ENCODE assay signal across 18 cellular contexts in the genomic region with DNA sequence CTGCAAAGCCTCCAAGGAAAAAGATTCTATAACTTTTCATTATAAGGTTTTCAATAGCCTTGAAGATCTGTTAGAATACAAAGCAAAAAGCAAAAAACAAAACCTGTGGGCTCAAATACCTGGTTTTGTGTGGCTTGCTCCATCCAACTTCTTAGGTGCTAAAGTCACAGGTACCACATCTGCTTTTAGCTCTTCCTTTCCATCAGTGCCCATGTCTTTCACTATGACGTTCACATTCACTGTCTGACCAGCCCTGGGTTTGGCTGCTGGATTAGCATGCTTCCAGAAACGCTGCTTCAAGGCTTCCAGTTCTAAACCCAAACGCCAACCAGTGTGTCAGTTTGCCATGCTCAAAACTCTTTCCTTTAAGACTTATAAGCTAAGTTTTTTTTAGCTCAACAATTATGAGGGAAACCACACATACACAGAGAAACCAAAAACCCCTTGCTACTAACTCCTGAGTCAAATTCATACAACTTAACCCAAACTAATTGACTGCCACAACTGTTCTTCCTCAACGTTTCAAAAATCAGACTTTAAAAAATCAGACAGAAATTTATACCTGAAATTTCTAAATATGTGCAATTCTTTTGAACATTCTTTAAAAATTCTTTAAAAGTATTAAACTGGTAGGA. TPM values are rescaled to one million over a fixed set of nuclear protein-coding genes. Genes with fewer than 3 reads are reported as not detected.
DNase-seq lines count a peak whose midpoint lies in the region; ATAC-seq and TF ChIP-seq lines count a peak whose summit lies in the region.
"Had no signal": no experiment of that assay in that cellular context is flagged by ENCODE, and none has a peak within 500 bp of the region (broad histone marks: within the 10 kb centered on the region; RNA-seq: fewer than 3 reads in every experiment).

No MANE protein-coding gene starts in this region.

- WGBS in endodermal cell (ENCODE audit: insufficient coverage in 1 of 2, insufficient read length in 1 of 2), 2 experiments, result 93 to 100% methylated on average over 3 to 4 of the region's 4 CpGs

- H3K27me3 ChIP-seq in OCI-LY3 (ENCODE audit: low read depth, low read length) (no peaks in the 10 kb centered on the region), endodermal cell (ENCODE audit: control insufficient read depth, insufficient read depth, low read length, poor library complexity, severe bottlenecking) (no peaks in the 10 kb centered on the region)
- H3K27me3 ChIP-seq: BLaER1 treated with 17β-estradiol and CSF1 and Interleukin-3, amounts not matched to agents 10 nM and 100 nM had no signal

- no peak overlapping the region for H2AFZ ChIP-seq in OCI-LY3 (ENCODE audit: low read depth, low read length)

- peaks cover 42% of the 10 kb centered on the region for H3K36me3 Mint-ChIP-seq in activated CD8-positive, alpha-beta memory T cell treated with anti-CD3 and anti-CD28 coated beads, Interleukin-2, amount 10 ng/mL, durations not matched to agents 7 days and 5 days
- H3K36me3 Mint-ChIP-seq in endodermal cell (ENCODE audit: low read depth), result peaks cover 34% of the 10 kb centered on the region
- H3K36me3 Mint-ChIP-seq in activated T-helper 2 cell treated with anti-CD3 and anti-CD28 coated beads, Interferon-gamma antibody, Interleukin-2, Interleukin-4, amounts not matched to agents 10 μg/mL and 5 μg/mL and 100 μg/mL, durations not matched to agents 14 hours and 24 hours and 36 hours (ENCODE audit: low read depth), result peaks cover 51% of the 10 kb centered on the region

- peak overlapping the region; percentile 8; the same call in 1 of the 2 replicates for H3K4me2 ChIP-seq in OCI-LY3 (ENCODE audit: low read length)
- H3K4me2 ChIP-seq: BLaER1 treated with 17β-estradiol and CSF1 and Interleukin-3, amounts not matched to agents 10 nM and 100 nM had no signal

- H3K9me3 ChIP-seq in OCI-LY3 (ENCODE audit: insufficient read depth, low read length) (no peaks in the 10 kb centered on the region), endodermal cell (ENCODE audit: control insufficient read depth, low read length) (no peaks in the 10 kb centered on the region)
- H3K9me3 ChIP-seq: BLaER1 treated with 17β-estradiol and CSF1 and Interleukin-3, amounts not matched to agents 10 nM and 100 nM had no signal

- no peak overlapping the region for H3K9ac ChIP-seq in OCI-LY3 (ENCODE audit: low read length)
- H3K9ac ChIP-seq in endodermal cell (ENCODE audit: extremely low read depth, low read length, poor library complexity, severe bottlenecking), result no peak overlapping the region
- H3K9ac ChIP-seq: BLaER1 treated with 17β-estradiol and CSF1 and Interleukin-3, amounts not matched to agents 10 nM and 100 nM had no signal

- no peaks in the 10 kb centered on the region for H4K20me1 ChIP-seq in OCI-LY3 (ENCODE audit: insufficient read depth, low read length)

- no peak overlapping the region for H3K4me3 ChIP-seq in OCI-LY3 (ENCODE audit: low read length)
- no peak overlapping the region for H3K4me3 ChIP-seq in endodermal cell (ENCODE audit: low read length)
- H3K4me3 ChIP-seq: BLaER1 treated with 17β-estradiol and CSF1 and Interleukin-3, amounts not matched to agents 10 nM and 100 nM; K562 had no signal

- intact Hi-C loops in activated T-helper 2 cell treated with anti-CD3 and anti-CD28 coated beads, Interferon-gamma antibody, Interleukin-2, Interleukin-4, amounts not matched to agents 10 μg/mL and 5 μg/mL and 100 μg/mL, durations not matched to agents 14 hours and 24 hours and 36 hours (cut with micrococcal nuclease), result no loop called here

- TF ChIP-seq CTCF in OCI-LY3 (IDR thresholded peaks at IDR 0.05; ENCODE audit: low read depth, low read length), result no peak
- no peak for TF ChIP-seq CTCF in endodermal cell (conservative IDR thresholded peaks at IDR 0.05)

- ATAC-seq in activated CD8-positive, alpha-beta memory T cell treated with anti-CD3 and anti-CD28 coated beads, Interleukin-2, amount 10 ng/mL, durations not matched to agents 7 days and 5 days, result peak; percentile 39
- no peak for ATAC-seq in HG03442 (IDR thresholded peaks at IDR 0.05; ENCODE audit: unreplicated experiment)
- ATAC-seq: K562 had no signal

- H3K36me3 ChIP-seq in OCI-LY3 (replicated peaks; ENCODE audit: low read depth, low read length) (peaks cover 9% of the 10 kb centered on the region), endodermal cell (ENCODE audit: control insufficient read depth, insufficient read depth, low read length) (peaks cover 73% of the 10 kb centered on the region)

- no peaks in the 10 kb centered on the region for H3K27me3 Mint-ChIP-seq in activated CD8-positive, alpha-beta memory T cell treated with anti-CD3 and anti-CD28 coated beads, Interleukin-2, amount 10 ng/mL, durations not matched to agents 7 days and 5 days
- no peaks in the 10 kb centered on the region for H3K27me3 Mint-ChIP-seq in endodermal cell (ENCODE audit: insufficient read depth)
- H3K27me3 Mint-ChIP-seq in activated T-helper 2 cell treated with anti-CD3 and anti-CD28 coated beads, Interferon-gamma antibody, Interleukin-2, Interleukin-4, amounts not matched to agents 10 μg/mL and 5 μg/mL and 100 μg/mL, durations not matched to agents 14 hours and 24 hours and 36 hours (ENCODE audit: low read depth), result no peaks in the 10 kb centered on the region
- H3K27me3 Mint-ChIP-seq: B cell; CD8-positive, alpha-beta memory T cell had no signal

- CTCF ChIA-PET in activated CD8-positive, alpha-beta memory T cell treated with anti-CD3 and anti-CD28 coated beads, Interleukin-2, amount 10 ng/mL, durations not matched to agents 7 days and 5 days (lab: Charles Lee), result interaction anchor here (0.8 to 2.3 kb wide), 4 partner anchors 16 to 185 kb away, joined by 3 to 11 read pairs (median 6); a partner anchor contains a TSS

- no peak overlapping the region for H3K4me3 Mint-ChIP-seq in activated CD8-positive, alpha-beta memory T cell treated with anti-CD3 and anti-CD28 coated beads, Interleukin-2, amount 10 ng/mL, durations not matched to agents 7 days and 5 days
- H3K4me3 Mint-ChIP-seq in endodermal cell, result no peak overlapping the region
- H3K4me3 Mint-ChIP-seq in activated T-helper 2 cell treated with anti-CD3 and anti-CD28 coated beads, Interferon-gamma antibody, Interleukin-2, Interleukin-4, amounts not matched to agents 10 μg/mL and 5 μg/mL and 100 μg/mL, durations not matched to agents 14 hours and 24 hours and 36 hours (ENCODE audit: low read depth), result no peak overlapping the region
- H3K4me3 Mint-ChIP-seq: B cell; CD8-positive, alpha-beta memory T cell; H9 had no signal

- no peak for DNase-seq in activated CD8-positive, alpha-beta memory T cell treated with anti-CD3 and anti-CD28 coated beads, Interleukin-2, amount 10 ng/mL, durations not matched to agents 7 days and 5 days
- no peak for DNase-seq in activated CD8-positive, alpha-beta memory T cell treated with anti-CD3 and anti-CD28 coated beads for 24 hours
- DNase-seq in endodermal cell, result no peak
- DNase-seq in activated T-helper 2 cell treated with anti-CD3 and anti-CD28 coated beads, Interferon-gamma antibody, Interleukin-2, Interleukin-4, amounts not matched to agents 10 μg/mL and 5 μg/mL and 100 μg/mL, durations not matched to agents 14 hours and 24 hours and 36 hours (ENCODE audit: low spot score), result no peak
- no peak for DNase-seq in SW480 (ENCODE audit: low spot score)
- DNase-seq: CD8-positive, alpha-beta memory T cell; COR-L47; DMS 273 treated with DMSO at 0.1 percent for 48 hours; DMS53; DND-41; EL; H9; IMR-90 had no signal

- H3K27ac Mint-ChIP-seq in activated CD8-positive, alpha-beta memory T cell treated with anti-CD3 and anti-CD28 coated beads, Interleukin-2, amount 10 ng/mL, durations not matched to agents 7 days and 5 days, result peak overlapping the region; percentile 66
- H3K27ac Mint-ChIP-seq in endodermal cell, result peak overlapping the region; percentile 64
- no peak overlapping the region for H3K27ac Mint-ChIP-seq in activated T-helper 2 cell treated with anti-CD3 and anti-CD28 coated beads, Interferon-gamma antibody, Interleukin-2, Interleukin-4, amounts not matched to agents 10 μg/mL and 5 μg/mL and 100 μg/mL, durations not matched to agents 14 hours and 24 hours and 36 hours
- H3K27ac Mint-ChIP-seq: B cell, H9 had no signal

- H3K4me1 ChIP-seq in OCI-LY3 (ENCODE audit: low read length) (peaks cover 3% of the 10 kb centered on the region), endodermal cell (ENCODE audit: control insufficient read depth, insufficient read depth, low read length) (no peaks in the 10 kb centered on the region)

- H3K79me2 ChIP-seq in OCI-LY3 (ENCODE audit: low read length), result no peaks in the 10 kb centered on the region

- H3K4me1 Mint-ChIP-seq in activated CD8-positive, alpha-beta memory T cell treated with anti-CD3 and anti-CD28 coated beads, Interleukin-2, amount 10 ng/mL, durations not matched to agents 7 days and 5 days, result peaks cover 22% of the 10 kb centered on the region
- no peaks in the 10 kb centered on the region for H3K4me1 Mint-ChIP-seq in endodermal cell
- H3K4me1 Mint-ChIP-seq in activated T-helper 2 cell treated with anti-CD3 and anti-CD28 coated beads, Interferon-gamma antibody, Interleukin-2, Interleukin-4, amounts not matched to agents 10 μg/mL and 5 μg/mL and 100 μg/mL, durations not matched to agents 14 hours and 24 hours and 36 hours (ENCODE audit: low read depth), result peaks cover 3% of the 10 kb centered on the region
- H3K4me1 Mint-ChIP-seq: B cell; CD8-positive, alpha-beta memory T cell; H9 had no signal

- H3K9me3 Mint-ChIP-seq in activated CD8-positive, alpha-beta memory T cell treated with anti-CD3 and anti-CD28 coated beads, Interleukin-2, amount 10 ng/mL, durations not matched to agents 7 days and 5 days (ENCODE audit: low read depth), result no peaks in the 10 kb centered on the region
- no peaks in the 10 kb centered on the region for H3K9me3 Mint-ChIP-seq in endodermal cell
- no peaks in the 10 kb centered on the region for H3K9me3 Mint-ChIP-seq in activated T-helper 2 cell treated with anti-CD3 and anti-CD28 coated beads, Interferon-gamma antibody, Interleukin-2, Interleukin-4, amounts not matched to agents 10 μg/mL and 5 μg/mL and 100 μg/mL, durations not matched to agents 14 hours and 24 hours and 36 hours
- H3K9me3 Mint-ChIP-seq: CD8-positive, alpha-beta memory T cell; H9 had no signal

- H3K27ac ChIP-seq in OCI-LY3 (ENCODE audit: low read length) (no peak overlapping the region), endodermal cell (ENCODE audit: low read depth, low read length) (no peak overlapping the region)
- H3K27ac ChIP-seq: BLaER1 treated with 17β-estradiol and CSF1 and Interleukin-3, amounts not matched to agents 10 nM and 100 nM had no signal

RNA-seq across cellular contexts. Expression of a gene that starts 16.0 kb away (rescaled TPM):
- 100 to 1,000 TPM in 1 of 2 experiments, 10 to 100 TPM in 1; 99.8 to 102 TPM for total RNA-seq in activated CD8-positive, alpha-beta memory T cell treated with anti-CD3 and anti-CD28 coated beads, Interleukin-2, amount 10 ng/mL, durations not matched to agents 7 days and 5 days
- total RNA-seq in endodermal cell, result 10 to 100 TPM; 39.0 to 52.6 TPM
- 24.9 TPM for polyA plus RNA-seq in endodermal cell (2013, experiment 1 of 2)
- polyA plus RNA-seq in endodermal cell (2013, experiment 2 of 2), result 26.6 TPM
- total RNA-seq in activated T-helper 2 cell treated with anti-CD3 and anti-CD28 coated beads, Interferon-gamma antibody, Interleukin-2, Interleukin-4, amounts not matched to agents 10 μg/mL and 5 μg/mL and 100 μg/mL, durations not matched to agents 14 hours and 24 hours and 36 hours, result 55.2 and 55.8 TPM in 2 replicates

RNA-seq across cellular contexts. Expression of a gene that starts 35.1 kb away (rescaled TPM):
- total RNA-seq in activated CD8-positive, alpha-beta memory T cell treated with anti-CD3 and anti-CD28 coated beads, Interleukin-2, amount 10 ng/mL, durations not matched to agents 7 days and 5 days, result 10 to 100 TPM; 18.3 to 20.9 TPM
- total RNA-seq in endodermal cell, result 10 to 100 TPM in 1 of 2 donors, 1 to 10 TPM in 1; 9.8 to 13.0 TPM
- polyA plus RNA-seq in endodermal cell (2013, experiment 1 of 2), result 8.9 TPM
- polyA plus RNA-seq in endodermal cell (2013, experiment 2 of 2), result 8.1 TPM
- 25.4 and 26.2 TPM in 2 replicates for total RNA-seq in activated T-helper 2 cell treated with anti-CD3 and anti-CD28 coated beads, Interferon-gamma antibody, Interleukin-2, Interleukin-4, amounts not matched to agents 10 μg/mL and 5 μg/mL and 100 μg/mL, durations not matched to agents 14 hours and 24 hours and 36 hours

RNA-seq across cellular contexts. Expression of a gene that starts 54.1 kb away (rescaled TPM):
- total RNA-seq in activated CD8-positive, alpha-beta memory T cell treated with anti-CD3 and anti-CD28 coated beads, Interleukin-2, amount 10 ng/mL, durations not matched to agents 7 days and 5 days, result 10 to 100 TPM; 12.1 to 16.1 TPM
- 10 to 100 TPM; 17.6 to 20.5 TPM for total RNA-seq in endodermal cell
- 20.1 TPM for polyA plus RNA-seq in endodermal cell (2013, experiment 1 of 2)
- 18.1 TPM for polyA plus RNA-seq in endodermal cell (2013, experiment 2 of 2)
- 9.2 and 10.0 TPM in 2 replicates for total RNA-seq in activated T-helper 2 cell treated with anti-CD3 and anti-CD28 coated beads, Interferon-gamma antibody, Interleukin-2, Interleukin-4, amounts not matched to agents 10 μg/mL and 5 μg/mL and 100 μg/mL, durations not matched to agents 14 hours and 24 hours and 36 hours
